ENCODE assay signal across 1 cellular context in the genomic region with DNA sequence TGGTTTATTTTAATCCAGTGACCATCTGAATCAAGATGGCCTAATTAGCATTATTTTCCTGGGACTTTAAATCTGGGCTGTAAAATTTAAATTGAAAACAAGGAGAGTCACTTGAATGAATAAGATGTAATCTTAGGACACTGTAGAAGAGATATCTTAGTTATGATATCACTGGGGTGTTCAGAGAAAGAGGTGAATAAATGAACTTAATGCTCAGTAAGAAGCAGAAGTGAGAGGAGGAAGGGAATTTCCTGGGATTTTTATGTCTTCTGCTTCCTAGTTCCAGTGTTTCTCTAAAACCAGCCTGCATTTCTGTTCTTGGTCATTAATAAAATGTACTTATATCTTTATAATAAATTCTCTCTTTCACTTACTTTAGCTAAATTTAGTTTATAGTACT.
TF ChIP-seq lines count a peak whose summit lies in the region.

No MANE protein-coding gene starts in this region.

TF ChIP-seq in HepG2, 621 proteins besides CTCF, POLR2A, EP300 and RAD21 (continued from another document):
- TF ChIP-seq ZBTB34 (CRISPR knock-in tag; IDR thresholded peaks at IDR 0.05) (no peak), ZBTB20 (CRISPR knock-in tag; IDR thresholded peaks at IDR 0.05; ENCODE audit: borderline replicate concordance, low read depth) (no peak), ZNF367 (CRISPR knock-in tag; IDR thresholded peaks at IDR 0.05; ENCODE audit: borderline replicate concordance) (no peak), HDAC1 (CRISPR knock-in tag; IDR thresholded peaks at IDR 0.05) (no peak), ZNF451 (CRISPR knock-in tag; IDR thresholded peaks at IDR 0.05) (no peak), SIN3B (IDR thresholded peaks at IDR 0.05; ENCODE audit: low read length) (no peak), ZNF180 (CRISPR knock-in tag; IDR thresholded peaks at IDR 0.05; ENCODE audit: borderline replicate concordance, low read depth) (no peak), XRCC5 (optimal IDR thresholded peaks at IDR 0.05; ENCODE audit: low read length) (no peak), KDM2A (CRISPR knock-in tag; IDR thresholded peaks at IDR 0.05; ENCODE audit: borderline replicate concordance, low read depth) (no peak), JDP2 (CRISPR knock-in tag; IDR thresholded peaks at IDR 0.05; ENCODE audit: borderline replicate concordance) (no peak), HCFC1 (IDR thresholded peaks at IDR 0.05; ENCODE audit: low read depth, low read length) (no peak), ZNF124 (CRISPR knock-in tag; IDR thresholded peaks at IDR 0.05) (no peak), MAZ (IDR thresholded peaks at IDR 0.05; ENCODE audit: borderline replicate concordance, low read depth, low read length) (no peak), MAZ (CRISPR knock-in tag; IDR thresholded peaks at IDR 0.05; ENCODE audit: low read depth) (no peak)
